ENCODE assay signal across 12 cellular contexts in genomic region chr11:130523609-130524008, GRCh38.
DNase-seq lines count a peak whose midpoint lies in the region; ATAC-seq and TF ChIP-seq lines count a peak whose summit lies in the region.
"Had no signal": no experiment of that assay in that cellular context is flagged by ENCODE, and none has a peak within 500 bp of the region (broad histone marks: within the 10 kb centered on the region; RNA-seq: fewer than 3 reads in every experiment).

No MANE protein-coding gene starts in this region.

- no peaks in the 10 kb centered on the region for H3K27me3 ChIP-seq in suprapubic skin

- H3K27ac ChIP-seq in suprapubic skin = peak overlapping the region; percentile 87
- H3K27ac ChIP-seq: PC-9 had no signal

- H3K4me1 ChIP-seq in suprapubic skin = peaks cover 32% of the 10 kb centered on the region

- no peaks in the 10 kb centered on the region for H3K9me3 ChIP-seq in suprapubic skin

- DNase-seq in GM03348 (ENCODE audit: low spot score) = peak; percentile 79
- DNase-seq in amniotic stem cell (lab: John Stamatoyannopoulos, UW) = peak; percentile 26
- peak; percentile 56 for DNase-seq in cardiac septum (ENCODE audit: low spot score)
- DNase-seq in suprapubic skin (ENCODE audit: low spot score in 2 of 2) = no peak
- DNase-seq in NCI-H82 (lab: John Stamatoyannopoulos, UW) = no peak
- no peak for DNase-seq in DMS53 (lab: John Stamatoyannopoulos, UW)
- DNase-seq in NCI-H2171 (lab: John Stamatoyannopoulos, UW) = no peak
- DNase-seq: activated naive CD8-positive, alpha-beta T cell treated with anti-CD3 and anti-CD28 coated beads, Interleukin-2, amount 10 ng/mL, durations not matched to agents 7 days and 5 days; kidney had no signal

- ATAC-seq in GM19351 (IDR thresholded peaks at IDR 0.05; ENCODE audit: unreplicated experiment) = no peak
- ATAC-seq: stimulated activated memory B cell treated with anti-CD40 and anti-IgM and Interleukin-4, amounts not matched to agents 10 μg/mL and 1 μg/mL and 100 μg/mL, for 72 hours had no signal

- no peak for TF ChIP-seq POLR2A in suprapubic skin (IDR thresholded peaks at IDR 0.05)

- WGBS in suprapubic skin = 48% methylated on average over 10 of the region's 10 CpGs

- TF ChIP-seq CTCF in suprapubic skin (IDR thresholded peaks at IDR 0.05) = no peak

- intact Hi-C loops in cardiac septum (cut with DNase I) = loop anchor here (5.0 kb wide), 1 partner anchor 129 kb away; no protein-coding TSS in a partner anchor

- H3K36me3 ChIP-seq in suprapubic skin = no peaks in the 10 kb centered on the region

- no peak overlapping the region for H3K4me3 ChIP-seq in suprapubic skin
- H3K4me3 ChIP-seq: PC-9 had no signal

- TF ChIP-seq EP300 in suprapubic skin (IDR thresholded peaks at IDR 0.05) = no peak

Comparison
In these comparisons a context has a peak if more than half of its experiments do, and no peak if none do; other contexts are left out.
1. DNase-seq: peak in GM03348 (single experiment), amniotic stem cell (single experiment) and cardiac septum (single experiment); none in suprapubic skin (0 of 2), NCI-H82 (single experiment), DMS53 (single experiment) and NCI-H2171 (single experiment).